In genomic region chr2:37636209-37637077, GRCh38 we compare ENCODE assay signal across 9 cellular contexts. TPM values are rescaled to one million over a fixed set of nuclear protein-coding genes. Genes with fewer than 3 reads are reported as not detected.
DNase-seq lines count a peak whose midpoint lies in the region; ATAC-seq and TF ChIP-seq lines count a peak whose summit lies in the region.
"Had no signal": no experiment of that assay in that cellular context is flagged by ENCODE, and none has a peak within 500 bp of the region (broad histone marks: within the 10 kb centered on the region; RNA-seq: fewer than 3 reads in every experiment).

No MANE protein-coding gene starts in this region.

- POLR2A ChIA-PET in RWPE1 (lab: Yijun Ruan, JAX; ENCODE audit: low non-redundant PET): no interaction called here
- POLR2A ChIA-PET in A673 (lab: Charles Lee; ENCODE audit: low non-redundant PET): no interaction called here

- DNase-seq in RWPE1 (ENCODE audit: low spot score): no peak
- DNase-seq in myocyte (ENCODE audit: low read depth): peak; percentile 49
- DNase-seq in GM10266 (ENCODE audit: extremely low spot score): no peak
- DNase-seq in erythroblast (lab: John Stamatoyannopoulos, UW): no peak
- no peak for DNase-seq in A673 (ENCODE audit: low spot score)
- DNase-seq: kidney glomerular epithelial cell had no signal

- H3K27me3 ChIP-seq in A673 (replicated peaks; ENCODE audit: insufficient read depth, low read depth, low read length, poor library complexity): no peaks in the 10 kb centered on the region

- BruUV-seq in A673 (replicated peaks; lab: Mats Ljungman, UMichigan): no TSS peak

- H3K4me3 ChIP-seq in A673 (ENCODE audit: low read depth, low read length, poor library complexity, severe bottlenecking): no peak overlapping the region

- H3K9me3 ChIP-seq in A673 (ENCODE audit: low read depth, low read length, poor library complexity, severe bottlenecking): no peaks in the 10 kb centered on the region

- no peak for TF ChIP-seq CTCF in RWPE1 (conservative IDR thresholded peaks at IDR 0.05; ENCODE audit: low read depth)
- no peak for TF ChIP-seq CTCF in GM10266 (IDR thresholded peaks at IDR 0.05; ENCODE audit: control insufficient read depth, insufficient read depth, low read depth, missing control alignments)
- TF ChIP-seq CTCF in A673 (conservative IDR thresholded peaks at IDR 0.05; ENCODE audit: low read depth, low read length): no peak

- intact Hi-C loops in A673 (cut with micrococcal nuclease; ENCODE audit: unreplicated experiment): no loop called here

- CTCF ChIA-PET in RWPE1 (lab: Yijun Ruan, JAX): interaction anchor here (0.6 to 1.0 kb wide), 2 partner anchors 159 to 196 kb away, joined by 3 read pairs; no protein-coding TSS in a partner anchor
- CTCF ChIA-PET in A673 (lab: Charles Lee): no interaction called here

- H3K36me3 ChIP-seq in A673 (ENCODE audit: insufficient read depth, low read length, poor library complexity, severe bottlenecking): no peaks in the 10 kb centered on the region

- H3K27ac ChIP-seq in RWPE1 (peak overlapping the region; percentile 68), A673 (ENCODE audit: low read depth, low read length, poor library complexity, severe bottlenecking) (no peak overlapping the region)

- TF ChIP-seq POLR2A in GM18505 (IDR thresholded peaks at IDR 0.05; ENCODE audit: borderline replicate concordance, extremely low read depth, insufficient read depth, insufficient read length): peak; percentile 15
- TF ChIP-seq POLR2A in erythroblast (IDR thresholded peaks at IDR 0.05; ENCODE audit: low read length): no peak

- ATAC-seq in GM18505 (IDR thresholded peaks at IDR 0.05; ENCODE audit: unreplicated experiment): peak; percentile 33
- peak; percentile 16 for ATAC-seq in GM21717 (IDR thresholded peaks at IDR 0.05; ENCODE audit: unreplicated experiment)
- ATAC-seq in HG02885 (IDR thresholded peaks at IDR 0.05; ENCODE audit: poor library complexity, unreplicated experiment): no peak

- no peaks in the 10 kb centered on the region for H3K4me1 ChIP-seq in A673 (ENCODE audit: insufficient read depth, low read length, poor library complexity, severe bottlenecking)

RNA-seq across cellular contexts. Expression of gene CDC42EP3, which starts 35.0 kb away (rescaled TPM):
- total RNA-seq in myocyte (149 and 184 TPM in 2 replicates), A673 (2021) (12.2 TPM in 2 replicates)
- polyA plus RNA-seq in myocyte (2012): 161 TPM

Comparison
In these comparisons a context has a peak if more than half of its experiments do, and no peak if none do; other contexts are left out.
1. RNA of gene CDC42EP3, which starts 35.0 kb away (total RNA-seq): 149 to 184 TPM in myocyte; 12.2 TPM in A673; every median in the first group is over 10 times any median in the second.